Comparison of ENCODE assay signal across 15 cellular contexts in genomic region chr18:2087877-2088673, GRCh38.
DNase-seq lines count a peak whose midpoint lies in the region; ATAC-seq, FAIRE-seq and TF ChIP-seq lines count a peak whose summit lies in the region.
"Had no signal": no experiment of that assay in that cellular context is flagged by ENCODE, and none has a peak within 500 bp of the region (broad histone marks: within the 10 kb centered on the region; RNA-seq: fewer than 3 reads in every experiment).

No MANE protein-coding gene starts in this region.

- in situ Hi-C loops in GM12878 (cut with MboI) = loop anchor here (25.0 kb wide), 1 partner anchor 1226 kb away; no protein-coding TSS in a partner anchor

- CTCF ChIA-PET in GM12878 (lab: Yijun Ruan, JAX) = no interaction called here

- ATAC-seq in GM12878 = no peak
- peak; percentile 95 to 97 for ATAC-seq in right cardiac atrium
- no peak for ATAC-seq in GM19395 (IDR thresholded peaks at IDR 0.05; ENCODE audit: unreplicated experiment)
- no peak for ATAC-seq in GM21717 (IDR thresholded peaks at IDR 0.05; ENCODE audit: unreplicated experiment)
- ATAC-seq: left colon had no signal

- TF ChIP-seq RAD21 in GM12878 (IDR thresholded peaks at IDR 0.05; ENCODE audit: insufficient read depth, low read depth, low read length) = no peak

- H3K36me3 ChIP-seq in GM12878 (ENCODE audit: control insufficient read depth in 2 of 2, insufficient read depth in 2 of 2, low read length in 1 of 2) = no peaks in the 10 kb centered on the region
- H3K36me3 ChIP-seq: cardiac muscle cell had no signal

- 10% methylated on average over 5 of the region's 5 CpGs for WGBS in GM12878 (ENCODE audit: insufficient coverage, insufficient replicate concordance, low lambda C conversion rate, missing lambda C conversion rate)
- 51% methylated on average over 5 of the region's 5 CpGs for WGBS in right cardiac atrium

- H3K4me3 ChIP-seq in GM12878 (no peak overlapping the region), right cardiac atrium (ENCODE audit: low read length) (no peak overlapping the region)
- H3K4me3 ChIP-seq: cardiac muscle cell had no signal

- no peak for TF ChIP-seq EP300 in GM12878 (IDR thresholded peaks at IDR 0.05; ENCODE audit: borderline replicate concordance in 1 of 2, control insufficient read depth in 1 of 2, low read depth in 2 of 2, low read length in 2 of 2)

- no peak overlapping the region for H3K4me2 ChIP-seq in GM12878 (ENCODE audit: control insufficient read depth, insufficient read depth)

- BruUV-seq in GM12878 (replicated peaks; lab: Mats Ljungman, UMichigan) = no TSS peak

- H3K27ac ChIP-seq in GM12878 (ENCODE audit: control insufficient read depth, insufficient read depth) (no peak overlapping the region), right cardiac atrium (ENCODE audit: low read length) (no peak overlapping the region)
- H3K27ac ChIP-seq: cardiac muscle cell had no signal

- H4K20me1 ChIP-seq in GM12878 (ENCODE audit: control insufficient read depth, insufficient read depth) = no peaks in the 10 kb centered on the region

- intact Hi-C loops in GM12878 (cut with micrococcal nuclease; ENCODE audit: unreplicated experiment) = no loop called here
- intact Hi-C loops in right cardiac atrium (cut with DNase I) = no loop called here

- no peak overlapping the region for H3K9ac ChIP-seq in GM12878 (ENCODE audit: control insufficient read depth, insufficient read depth, low read length)

- POLR2A ChIA-PET in GM12878 (lab: Charles Lee) = no interaction called here

- no peak for TF ChIP-seq POLR2A in GM12878 (IDR thresholded peaks at IDR 0.05; ENCODE audit: low read depth, low read length)

- H3K4me1 ChIP-seq in GM12878 (ENCODE audit: control insufficient read depth, insufficient read depth, low read length) (no peaks in the 10 kb centered on the region), right cardiac atrium (ENCODE audit: control insufficient read depth, insufficient read depth, low read length) (no peaks in the 10 kb centered on the region)

- H3K27me3 ChIP-seq in GM12878 (replicated peaks in 1 of 2; ENCODE audit: control insufficient read depth in 2 of 2, insufficient read depth in 2 of 2, low read length in 1 of 2) (no peaks in the 10 kb centered on the region), right cardiac atrium (ENCODE audit: control insufficient read depth, insufficient read depth) (no peaks in the 10 kb centered on the region)
- H3K27me3 ChIP-seq: cardiac muscle cell had no signal

- peaks cover 17% of the 10 kb centered on the region for H3K4me1 Mint-ChIP-seq in T-helper 2 cell treated with Interferon-gamma antibody and Interleukin-4, amounts not matched to agents 5 μg/mL and 100 μg/mL, for 36 hours (ENCODE audit: low read depth)

- peaks cover 2% of the 10 kb centered on the region for H3K27me3 Mint-ChIP-seq in T-helper 2 cell treated with Interferon-gamma antibody and Interleukin-4, amounts not matched to agents 5 μg/mL and 100 μg/mL, for 36 hours (ENCODE audit: low read depth)

- SMC1A ChIA-PET in GM12878 (lab: Charles Lee; ENCODE audit: uncharacterized antibody, unreplicated experiment) = no interaction called here

- H3K4me3 Mint-ChIP-seq in T-helper 2 cell treated with Interferon-gamma antibody and Interleukin-4, amounts not matched to agents 5 μg/mL and 100 μg/mL, for 36 hours = no peak overlapping the region

- RAD21 ChIA-PET in GM12878 (lab: Charles Lee; ENCODE audit: unreplicated experiment) = no interaction called here

- no peaks in the 10 kb centered on the region for H3K9me3 Mint-ChIP-seq in T-helper 2 cell treated with Interferon-gamma antibody and Interleukin-4, amounts not matched to agents 5 μg/mL and 100 μg/mL, for 36 hours

- DNase-seq in T-helper 2 cell treated with Interferon-gamma antibody and Interleukin-4, amounts not matched to agents 5 μg/mL and 100 μg/mL, for 36 hours (ENCODE audit: low spot score) = no peak
- DNase-seq in T-helper 2 cell (no peak), GM12878 (ENCODE audit: low read depth, low spot score) (no peak), right cardiac atrium (peak; percentile 79 to 87 (median 81)), urothelium cell line (ENCODE audit: low spot score) (no peak), A172 (ENCODE audit: low spot score) (no peak)
- DNase-seq: COR-L47, left colon, NCI-H510A, SHP77 had no signal

- H3K79me2 ChIP-seq in GM12878 (ENCODE audit: control insufficient read depth, insufficient read depth, low read length) = no peaks in the 10 kb centered on the region

- no peak for TF ChIP-seq CTCF in GM12878 (IDR thresholded peaks at IDR 0.05 in 2 of 3, conservative IDR thresholded peaks at IDR 0.05 in 1 of 3; ENCODE audit: control insufficient read depth in 2 of 3, extremely low read depth in 1 of 3, insufficient read depth in 1 of 3, low read depth in 3 of 3, low read length in 3 of 3)

- H3K9me3 ChIP-seq in GM12878 (replicated peaks; ENCODE audit: control insufficient read depth, insufficient read depth, low read length) = no peaks in the 10 kb centered on the region
- H3K9me3 ChIP-seq in right cardiac atrium (ENCODE audit: control insufficient read depth, low read length) = no peaks in the 10 kb centered on the region

- FAIRE-seq in GM12878 (lab: Jason Lieb, UNC) = peak; percentile 18
- peak; percentile 72 for FAIRE-seq in urothelium cell line (lab: Jason Lieb, UNC)
- FAIRE-seq: A204.1, TTC549 had no signal

- no peak overlapping the region for H2AFZ ChIP-seq in GM12878 (ENCODE audit: control insufficient read depth, low read depth, low read length)

- peak overlapping the region; percentile 9 for H3K27ac Mint-ChIP-seq in T-helper 2 cell treated with Interferon-gamma antibody and Interleukin-4, amounts not matched to agents 5 μg/mL and 100 μg/mL, for 36 hours

- no peaks in the 10 kb centered on the region for H3K36me3 Mint-ChIP-seq in T-helper 2 cell treated with Interferon-gamma antibody and Interleukin-4, amounts not matched to agents 5 μg/mL and 100 μg/mL, for 36 hours (ENCODE audit: low read depth)

TF ChIP-seq in GM12878, 131 proteins besides CTCF, POLR2A, EP300 and RAD21:
- TF ChIP-seq MYB (IDR thresholded peaks at IDR 0.05; ENCODE audit: borderline replicate concordance, low read depth, low read length) = no peak

Comparison
In these comparisons a context has a peak if more than half of its experiments do, and no peak if none do; other contexts are left out.
1. DNase-seq: peak in right cardiac atrium (3 of 3); none in T-helper 2 cell treated with Interferon-gamma antibody and Interleukin-4, amounts not matched to agents 5 μg/mL and 100 μg/mL, for 36 hours (single experiment), T-helper 2 cell (0 of 5), GM12878 (single experiment), urothelium cell line (single experiment) and A172 (single experiment).
2. ATAC-seq: peak in right cardiac atrium (2 of 2); none in GM12878 (single experiment), GM19395 (single experiment) and GM21717 (single experiment).